Comparison of ENCODE assay signal across 8 cellular contexts in genomic region chr16:78235168-78235800, GRCh38.
DNase-seq lines count a peak whose midpoint lies in the region; ATAC-seq and TF ChIP-seq lines count a peak whose summit lies in the region.

No MANE protein-coding gene starts in this region.

- intact Hi-C loops in A673 (cut with micrococcal nuclease; ENCODE audit: unreplicated experiment), result loop anchor here (1.0 to 5.0 kb wide), 2 partner anchors 112 to 558 kb away; no protein-coding TSS in a partner anchor
- intact Hi-C loops in dorsolateral prefrontal cortex (cut with DNase I), result loop anchor here in 1 of 2 donors (2.0 to 5.0 kb wide), 2 partner anchors 112 to 257 kb away; no protein-coding TSS in a partner anchor

- no peak overlapping the region for H3K14ac ChIP-seq in mesenchymal stem cell (ENCODE audit: low read length in 2 of 2)

- H3K4me1 ChIP-seq in A673 (ENCODE audit: insufficient read depth, low read length, poor library complexity, severe bottlenecking), result no peaks in the 10 kb centered on the region
- peaks cover 3% of the 10 kb centered on the region for H3K4me1 ChIP-seq in mesenchymal stem cell (ENCODE audit: control insufficient read depth, insufficient read depth, low read depth, low read length)

- no peak overlapping the region for H2BK5ac ChIP-seq in mesenchymal stem cell (ENCODE audit: low read depth, low read length, poor library complexity, severe bottlenecking)

- H3K79me1 ChIP-seq in mesenchymal stem cell (replicated peaks; ENCODE audit: low read length, poor library complexity, severe bottlenecking), result peaks cover 5% of the 10 kb centered on the region

- POLR2A ChIA-PET in A673 (lab: Charles Lee; ENCODE audit: low non-redundant PET), result no interaction called here

- H3K4me3 ChIP-seq in A673 (ENCODE audit: low read depth, low read length, poor library complexity, severe bottlenecking) (no peak overlapping the region), dorsolateral prefrontal cortex (peak overlapping the region in 3 of 59 donors; percentile 7 to 35 (median 20)), mesenchymal stem cell (ENCODE audit: insufficient read depth in 1 of 2, low read depth in 1 of 2, low read length in 2 of 2) (no peak overlapping the region)

- no peak overlapping the region for H2BK15ac ChIP-seq in mesenchymal stem cell (ENCODE audit: low read depth, poor library complexity, severe bottlenecking)

- no peak overlapping the region for H3K9ac ChIP-seq in mesenchymal stem cell (ENCODE audit: low read length)

- peak overlapping the region; percentile 9 for H2AK5ac ChIP-seq in mesenchymal stem cell (ENCODE audit: low read length, severe bottlenecking)

- H3K36me3 ChIP-seq in A673 (ENCODE audit: insufficient read depth, low read length, poor library complexity, severe bottlenecking) (no peaks in the 10 kb centered on the region), mesenchymal stem cell (ENCODE audit: control insufficient read depth in 1 of 2, insufficient read depth in 2 of 2, low read depth in 1 of 2, low read length in 2 of 2) (peaks cover 0 to 3% of the 10 kb centered on the region in 2 experiments)

- H3K27ac ChIP-seq in A673 (ENCODE audit: low read depth, low read length, poor library complexity, severe bottlenecking) (no peak overlapping the region), dorsolateral prefrontal cortex (peak overlapping the region in 26 of 59 donors; percentile 2 to 79 (median 42)), mesenchymal stem cell (ENCODE audit: low read length, poor library complexity, severe bottlenecking) (no peak overlapping the region)

- no peak overlapping the region for H4K91ac ChIP-seq in mesenchymal stem cell (ENCODE audit: low read length)

- WGBS in mesenchymal stem cell, result 42% methylated on average over 9 of the region's 9 CpGs

- CTCF ChIA-PET in A673 (lab: Charles Lee), result no interaction called here

- H2AFZ ChIP-seq in mesenchymal stem cell (ENCODE audit: low read depth, low read length), result no peak overlapping the region

- no peaks in the 10 kb centered on the region for H3K9me3 ChIP-seq in A673 (ENCODE audit: low read depth, low read length, poor library complexity, severe bottlenecking)
- H3K9me3 ChIP-seq in mesenchymal stem cell (ENCODE audit: control insufficient read depth, low read length), result no peaks in the 10 kb centered on the region

- peak overlapping the region; percentile 29 for H4K8ac ChIP-seq in mesenchymal stem cell (ENCODE audit: low read length)

- H2BK12ac ChIP-seq in mesenchymal stem cell (ENCODE audit: low read length in 2 of 2), result peak overlapping the region in 1 of 2 experiments; percentile 22

- peak overlapping the region; percentile 44 for H2BK120ac ChIP-seq in mesenchymal stem cell (ENCODE audit: low read depth, low read length)

- no peak overlapping the region for H3K4me2 ChIP-seq in mesenchymal stem cell (ENCODE audit: low read length, poor library complexity, severe bottlenecking)

- H3K4ac ChIP-seq in mesenchymal stem cell (ENCODE audit: low read depth in 1 of 2, low read length in 2 of 2), result peak overlapping the region in 1 of 2 experiments; percentile 53

- no peak overlapping the region for H3K23ac ChIP-seq in mesenchymal stem cell (ENCODE audit: low read length in 2 of 2)

- H3K27me3 ChIP-seq in A673 (replicated peaks; ENCODE audit: insufficient read depth, low read depth, low read length, poor library complexity) (no peaks in the 10 kb centered on the region), dorsolateral prefrontal cortex (no peaks in the 10 kb centered on the region), mesenchymal stem cell (ENCODE audit: control insufficient read depth in 1 of 2, insufficient read depth in 1 of 2, low read length in 2 of 2) (no peaks in the 10 kb centered on the region)

- no TSS peak for BruUV-seq in A673 (replicated peaks; lab: Mats Ljungman, UMichigan)

- H3K18ac ChIP-seq in mesenchymal stem cell (ENCODE audit: low read depth in 1 of 2, low read length in 2 of 2), result no peak overlapping the region

- DNase-seq in A673 (ENCODE audit: low spot score) (peak; percentile 79), NCI-H345 treated with DMSO at 0.1 percent for 48 hours (lab: John Stamatoyannopoulos, UW; ENCODE audit: unreplicated experiment) (peak; percentile 10), dorsolateral prefrontal cortex (peak; percentile 60 to 84 (median 76)), mesenchymal stem cell (peak; percentile 68)
- DNase-seq in activated CD4-positive, alpha-beta T cell treated with anti-CD3 and anti-CD28 coated beads, Interleukin-2, amount 50 U/mL, for 24 hours (ENCODE audit: low read depth in 1 of 2, low spot score in 1 of 2), result peak; percentile 48 to 55
- peak; percentile 41 to 54 for DNase-seq in stimulated activated CD8-positive, alpha-beta memory T cell treated with anti-CD3 and anti-CD28 coated beads, Interleukin-2, amount 100 ng/mL, for 48 hours (ENCODE audit: low read depth in 2 of 2)

- ATAC-seq in GM18499 (IDR thresholded peaks at IDR 0.05; ENCODE audit: insufficient read depth, unreplicated experiment), result peak; percentile 57
- ATAC-seq in HG02938 (IDR thresholded peaks at IDR 0.05; ENCODE audit: unreplicated experiment), result peak; percentile 92

- peak; percentile 78 for TF ChIP-seq CTCF in A673 (conservative IDR thresholded peaks at IDR 0.05; ENCODE audit: low read depth, low read length)
- TF ChIP-seq CTCF in dorsolateral prefrontal cortex (IDR thresholded peaks at IDR 0.05 in 54 of 56, conservative IDR thresholded peaks at IDR 0.05 in 2 of 56; ENCODE audit: low read depth in 1 of 56, partially characterized antibody in 56 of 56), result peak; percentile 58 to 93 (median 85)

Comparison
In these comparisons a context has a peak if more than half of its experiments do, and no peak if none do; other contexts are left out.
1. DNase-seq: peak in every context shown above with its lines; median percentile 79 in A673; 76 in dorsolateral prefrontal cortex; 68 in mesenchymal stem cell; 52 in activated CD4-positive, alpha-beta T cell treated with anti-CD3 and anti-CD28 coated beads, Interleukin-2, amount 50 U/mL, for 24 hours; 48 in stimulated activated CD8-positive, alpha-beta memory T cell treated with anti-CD3 and anti-CD28 coated beads, Interleukin-2, amount 100 ng/mL, for 48 hours; 10 in NCI-H345 treated with DMSO at 0.1 percent for 48 hours.